ENCODE assay signal across 8 cellular contexts in genomic region chr12:62190921-62191746, GRCh38.
DNase-seq lines count a peak whose midpoint lies in the region; ATAC-seq and TF ChIP-seq lines count a peak whose summit lies in the region.

No MANE protein-coding gene starts in this region.

- H3K4me3 Mint-ChIP-seq in MCF 10A (ENCODE audit: unreplicated experiment), result peak overlapping the region; percentile 73
- H3K4me3 Mint-ChIP-seq in stimulated activated naive CD8-positive, alpha-beta T cell treated with anti-CD3 and anti-CD28 coated beads, Interleukin-15, Interleukin-2, amounts not matched to agents 100 ng/mL and 50 ng/mL, for 24 hours, result peak overlapping the region; percentile 80

- no peaks in the 10 kb centered on the region for H3K9me3 Mint-ChIP-seq in MCF 10A (ENCODE audit: unreplicated experiment)
- H3K9me3 Mint-ChIP-seq in stimulated activated naive CD8-positive, alpha-beta T cell treated with anti-CD3 and anti-CD28 coated beads, Interleukin-15, Interleukin-2, amounts not matched to agents 100 ng/mL and 50 ng/mL, for 24 hours, result no peaks in the 10 kb centered on the region

- DNase-seq in NCI-H82 (lab: John Stamatoyannopoulos, UW) (peak; percentile 15), NCI-H82 treated with DMSO at 0.1 percent for 48 hours (lab: John Stamatoyannopoulos, UW; ENCODE audit: unreplicated experiment) (no peak), MCF 10A (ENCODE audit: unreplicated experiment) (no peak), left lung (peak in 1 of 2 donors; percentile 86), midbrain (lab: John Stamatoyannopoulos, UW) (no peak), SW 1271 (lab: John Stamatoyannopoulos, UW) (no peak)

- peaks cover 17 to 29% of the 10 kb centered on the region in 2 donors for H3K4me1 ChIP-seq in left lung

- no peaks in the 10 kb centered on the region for H3K27me3 Mint-ChIP-seq in MCF 10A (ENCODE audit: insufficient read depth, unreplicated experiment)
- H3K27me3 Mint-ChIP-seq in stimulated activated naive CD8-positive, alpha-beta T cell treated with anti-CD3 and anti-CD28 coated beads, Interleukin-15, Interleukin-2, amounts not matched to agents 100 ng/mL and 50 ng/mL, for 24 hours, result peaks cover 52% of the 10 kb centered on the region

- no peak overlapping the region for H3K27ac ChIP-seq in left lung

- peaks cover 20% of the 10 kb centered on the region for H3K4me1 Mint-ChIP-seq in MCF 10A (ENCODE audit: insufficient read depth, unreplicated experiment)
- H3K4me1 Mint-ChIP-seq in stimulated activated naive CD8-positive, alpha-beta T cell treated with anti-CD3 and anti-CD28 coated beads, Interleukin-15, Interleukin-2, amounts not matched to agents 100 ng/mL and 50 ng/mL, for 24 hours (ENCODE audit: low read depth), result peaks cover 28% of the 10 kb centered on the region

- BruUV-seq in MCF 10A (replicated peaks; lab: Mats Ljungman, UMichigan), result no TSS peak

- H3K4me3 ChIP-seq in left lung, result peak overlapping the region; percentile 12 to 42

- POLR2A ChIA-PET in MCF 10A (lab: Yijun Ruan, JAX), result no interaction called here

- H3K27ac Mint-ChIP-seq in MCF 10A (ENCODE audit: low read depth, unreplicated experiment), result no peak overlapping the region
- no peak overlapping the region for H3K27ac Mint-ChIP-seq in stimulated activated naive CD8-positive, alpha-beta T cell treated with anti-CD3 and anti-CD28 coated beads, Interleukin-15, Interleukin-2, amounts not matched to agents 100 ng/mL and 50 ng/mL, for 24 hours

- H3K9me3 ChIP-seq in left lung, result no peaks in the 10 kb centered on the region

- no peaks in the 10 kb centered on the region for H3K36me3 Mint-ChIP-seq in MCF 10A (ENCODE audit: insufficient read depth, unreplicated experiment)
- H3K36me3 Mint-ChIP-seq in stimulated activated naive CD8-positive, alpha-beta T cell treated with anti-CD3 and anti-CD28 coated beads, Interleukin-15, Interleukin-2, amounts not matched to agents 100 ng/mL and 50 ng/mL, for 24 hours (ENCODE audit: low read depth), result no peaks in the 10 kb centered on the region

- ATAC-seq in left lung (no peak), GM18867 (IDR thresholded peaks at IDR 0.05; ENCODE audit: unreplicated experiment) (no peak)

- no peaks in the 10 kb centered on the region for H3K36me3 ChIP-seq in left lung

- intact Hi-C loops in MCF 10A (cut with micrococcal nuclease) (loop anchor here (5.0 kb wide), 1 partner anchor 1934 kb away; no protein-coding TSS in a partner anchor), left lung (cut with DNase I) (no loop called here)

- H3K27me3 ChIP-seq in left lung, result peaks cover 31 to 48% of the 10 kb centered on the region in 2 donors

- no peak for TF ChIP-seq CTCF in MCF 10A (IDR thresholded peaks at IDR 0.05; ENCODE audit: unreplicated experiment)
- no peak for TF ChIP-seq CTCF in left lung (IDR thresholded peaks at IDR 0.05)

- CTCF ChIA-PET in MCF 10A (lab: Yijun Ruan, JAX), result interaction anchor here (0.7 to 1.3 kb wide), 4 partner anchors 9 to 301 kb away, joined by 3 to 5 read pairs (median 4); no protein-coding TSS in a partner anchor
